Comparison of ENCODE assay signal across 15 cellular contexts in the genomic region with DNA sequence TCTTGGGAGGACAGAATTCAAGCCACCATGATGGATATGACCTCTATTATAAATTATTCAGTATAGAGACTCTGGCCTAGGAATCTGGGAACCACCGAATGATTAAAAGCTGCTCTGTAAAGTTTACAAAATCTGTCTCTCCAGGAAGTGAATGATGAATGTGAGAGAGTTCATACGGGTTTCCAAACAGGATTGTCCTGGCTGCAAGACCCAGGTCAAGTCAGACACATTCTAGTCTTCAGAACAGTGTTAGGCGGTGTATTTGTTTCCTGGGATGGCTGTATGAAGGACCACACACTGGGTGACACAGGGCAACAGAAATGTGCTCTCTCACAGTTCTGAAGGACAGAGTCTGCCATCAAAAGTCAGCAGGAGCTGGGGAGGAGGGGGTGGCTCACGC.
A peak's percentile ranks its signal among the peaks of the same experiment; 100 is the strongest.
DNase-seq lines count a peak whose midpoint lies in the region; ATAC-seq, FAIRE-seq and TF ChIP-seq lines count a peak whose summit lies in the region.
"Had no signal": no experiment of that assay in that cellular context is flagged by ENCODE, and none has a peak within 500 bp of the region (broad histone marks: within the 10 kb centered on the region; RNA-seq: fewer than 3 reads in every experiment).

No MANE protein-coding gene starts in this region.

- no peak for TF ChIP-seq POLR2A in K562 (conservative IDR thresholded peaks at IDR 0.05)
- no peak for TF ChIP-seq POLR2A in esophagus muscularis mucosa (IDR thresholded peaks at IDR 0.05; ENCODE audit: low read depth)

- H3K4me1 ChIP-seq in K562 (replicated peaks in 1 of 2; ENCODE audit: control insufficient read depth in 2 of 2, insufficient read depth in 2 of 2, low read length in 2 of 2) = peaks cover 0 to 8% of the 10 kb centered on the region in 2 experiments; a peak in 3 of 5 replicates
- no peaks in the 10 kb centered on the region for H3K4me1 ChIP-seq in esophagus muscularis mucosa
- H3K4me1 ChIP-seq: BLaER1 treated with 17β-estradiol and CSF1 and Interleukin-3, amounts not matched to agents 10 nM and 100 nM had no signal

- H3K4me1 Mint-ChIP-seq in nephron = peaks cover 31% of the 10 kb centered on the region
- H3K4me1 Mint-ChIP-seq: B cell had no signal

- TF ChIP-seq EP300 in K562 (IDR thresholded peaks at IDR 0.05; ENCODE audit: low read length) (no peak), esophagus muscularis mucosa (IDR thresholded peaks at IDR 0.05) (no peak)

- H3K9me3 Mint-ChIP-seq in nephron = no peaks in the 10 kb centered on the region
- H3K9me3 Mint-ChIP-seq: CD8-positive, alpha-beta T cell; H9 had no signal

- H3K4me3 ChIP-seq in K562 = no peak overlapping the region
- H3K4me3 ChIP-seq in esophagus muscularis mucosa = no peak overlapping the region
- H3K4me3 ChIP-seq: BLaER1 treated with 17β-estradiol and CSF1 and Interleukin-3, amounts not matched to agents 10 nM and 100 nM; GM12878 had no signal

- no peak overlapping the region for H3K4me2 ChIP-seq in K562 (ENCODE audit: insufficient read depth, low read length)
- H3K4me2 ChIP-seq: BLaER1 treated with 17β-estradiol and CSF1 and Interleukin-3, amounts not matched to agents 10 nM and 100 nM had no signal

- TF ChIP-seq CTCF in K562 (IDR thresholded peaks at IDR 0.05 in 2 of 3, conservative IDR thresholded peaks at IDR 0.05 in 1 of 3; ENCODE audit: insufficient read depth in 2 of 3, low read depth in 1 of 3, low read length in 3 of 3) = no peak
- TF ChIP-seq CTCF in nephron (IDR thresholded peaks at IDR 0.05; ENCODE audit: unreplicated experiment in 3 of 3) = no peak
- TF ChIP-seq CTCF in esophagus muscularis mucosa (IDR thresholded peaks at IDR 0.05) = no peak

- H3K9me3 ChIP-seq in K562 (replicated peaks; ENCODE audit: control insufficient read depth, insufficient read depth, low read depth, low read length) = no peaks in the 10 kb centered on the region
- no peaks in the 10 kb centered on the region for H3K9me3 ChIP-seq in esophagus muscularis mucosa
- H3K9me3 ChIP-seq: BLaER1 treated with 17β-estradiol and CSF1 and Interleukin-3, amounts not matched to agents 10 nM and 100 nM had no signal

- no TSS peak for BruUV-seq in K562 (replicated peaks; lab: Mats Ljungman, UMichigan)

- H3K79me2 ChIP-seq in K562 (ENCODE audit: control insufficient read depth, insufficient read depth, low read length) = no peaks in the 10 kb centered on the region

- H3K36me3 Mint-ChIP-seq in nephron (ENCODE audit: low read depth) = peaks cover 8% of the 10 kb centered on the region
- H3K36me3 Mint-ChIP-seq: CD8-positive, alpha-beta T cell had no signal

- peak overlapping the region; percentile 34; the same call in 1 of the 2 replicates for H2AFZ ChIP-seq in K562 (ENCODE audit: low read depth, low read length)

- peak overlapping the region; percentile 50 to 71 (median 69) for H3K27ac Mint-ChIP-seq in nephron
- H3K27ac Mint-ChIP-seq: B cell; CD8-positive, alpha-beta T cell; H9 had no signal

- intact Hi-C loops in K562 (cut with micrococcal nuclease) (no loop called here), esophagus muscularis mucosa (cut with DNase I) (no loop called here)

- peaks cover 3% of the 10 kb centered on the region in 2 experiments; a peak in 2 of 5 replicates for H3K27me3 ChIP-seq in K562 (ENCODE audit: control insufficient read depth in 2 of 2, insufficient read depth in 2 of 2, low read length in 2 of 2)
- no peaks in the 10 kb centered on the region for H3K27me3 ChIP-seq in esophagus muscularis mucosa
- H3K27me3 ChIP-seq: BLaER1 treated with 17β-estradiol and CSF1 and Interleukin-3, amounts not matched to agents 10 nM and 100 nM had no signal

- POLR2A ChIA-PET in K562 (lab: Yijun Ruan, JAX) = no interaction called here

- H4K20me1 ChIP-seq in K562 (replicated peaks; ENCODE audit: control insufficient read depth, insufficient read depth, low read length) = no peaks in the 10 kb centered on the region
- H4K20me1 ChIP-seq: BLaER1 treated with 17β-estradiol and CSF1 and Interleukin-3, amounts not matched to agents 10 nM and 100 nM had no signal

- 28% methylated on average over 4 of the region's 4 CpGs for WGBS in K562 (ENCODE audit: insufficient coverage, low coverage, missing lambda C conversion rate)
- 55% methylated on average over 4 of the region's 4 CpGs for WGBS in esophagus muscularis mucosa

- H3K27me3 Mint-ChIP-seq in nephron (ENCODE audit: low read depth) = no peaks in the 10 kb centered on the region

- H3K9ac ChIP-seq in K562 (ENCODE audit: insufficient read depth in 1 of 2, low read depth in 2 of 2, low read length in 2 of 2) = no peak overlapping the region
- H3K9ac ChIP-seq: BLaER1 treated with 17β-estradiol and CSF1 and Interleukin-3, amounts not matched to agents 10 nM and 100 nM had no signal

- CTCF ChIA-PET in K562 (lab: Yijun Ruan, JAX; ENCODE audit: low intra/inter-chr PET ratio) = no interaction called here

- FAIRE-seq in HTR-8/SVneo (lab: Jason Lieb, UNC) (peak; percentile 26), K562 (lab: Jason Lieb, UNC) (no peak)
- FAIRE-seq: GM12878, H1 had no signal

- in situ Hi-C loops in K562 (cut with MboI) = no loop called here

- H3K9me1 ChIP-seq in K562 (ENCODE audit: control insufficient read depth, insufficient read depth, low read length) = no peaks in the 10 kb centered on the region

- no peak for TF ChIP-seq RAD21 in K562 (CRISPR knock-in tag; conservative IDR thresholded peaks at IDR 0.05 in 1 of 2, IDR thresholded peaks at IDR 0.05 in 1 of 2)

- H3K4me3 Mint-ChIP-seq in nephron = no peak overlapping the region
- H3K4me3 Mint-ChIP-seq: B cell; CD8-positive, alpha-beta T cell; H9 had no signal

- no peak for ATAC-seq in K562
- ATAC-seq: CD8-positive, alpha-beta T cell; GM12878 had no signal

- DNase-seq in HTR-8/SVneo (ENCODE audit: insufficient read length, low spot score) (no peak), K562 (ENCODE audit: extremely low read depth in 1 of 4, low spot score in 3 of 4) (no peak), DMS79 treated with DMSO at 0.1 percent for 48 hours (lab: John Stamatoyannopoulos, UW) (no peak), NCI-H2107 treated with DMSO at 0.1 percent for 48 hours (lab: John Stamatoyannopoulos, UW; ENCODE audit: unreplicated experiment) (no peak), esophagus muscularis mucosa (ENCODE audit: extremely low spot score) (no peak)
- DNase-seq: Calu3; CD8-positive, alpha-beta T cell; DND-41; EL; H9 had no signal

- H3K36me3 ChIP-seq in K562 (ENCODE audit: control insufficient read depth, insufficient read depth, low read length) (no peaks in the 10 kb centered on the region), esophagus muscularis mucosa (no peaks in the 10 kb centered on the region)
- H3K36me3 ChIP-seq: BLaER1 treated with 17β-estradiol and CSF1 and Interleukin-3, amounts not matched to agents 10 nM and 100 nM had no signal

- H3K27ac ChIP-seq in K562 (ENCODE audit: extremely low read depth, low read depth, low read length) (no peak overlapping the region), esophagus muscularis mucosa (replicated peaks in 1 of 4) (no peak overlapping the region)
- H3K27ac ChIP-seq: BLaER1 treated with 17β-estradiol and CSF1 and Interleukin-3, amounts not matched to agents 10 nM and 100 nM had no signal

TF ChIP-seq in K562, 482 proteins besides CTCF, POLR2A, EP300 and RAD21:
- TF ChIP-seq SP1 (CRISPR knock-in tag; IDR thresholded peaks at IDR 0.05) (no peak), ZNF134 (CRISPR knock-in tag; conservative IDR thresholded peaks at IDR 0.05) (no peak), BMI1 (IDR thresholded peaks at IDR 0.05; ENCODE audit: low read length) (no peak), CEBPG (CRISPR knock-in tag; IDR thresholded peaks at IDR 0.05) (no peak), CEBPG (tag; conservative IDR thresholded peaks at IDR 0.05 in 1 of 2, IDR thresholded peaks at IDR 0.05 in 1 of 2) (no peak), SMAD3 (CRISPR knock-in tag; conservative IDR thresholded peaks at IDR 0.05) (no peak)
